Comparison of ENCODE assay signal across 10 cellular contexts in the genomic region with DNA sequence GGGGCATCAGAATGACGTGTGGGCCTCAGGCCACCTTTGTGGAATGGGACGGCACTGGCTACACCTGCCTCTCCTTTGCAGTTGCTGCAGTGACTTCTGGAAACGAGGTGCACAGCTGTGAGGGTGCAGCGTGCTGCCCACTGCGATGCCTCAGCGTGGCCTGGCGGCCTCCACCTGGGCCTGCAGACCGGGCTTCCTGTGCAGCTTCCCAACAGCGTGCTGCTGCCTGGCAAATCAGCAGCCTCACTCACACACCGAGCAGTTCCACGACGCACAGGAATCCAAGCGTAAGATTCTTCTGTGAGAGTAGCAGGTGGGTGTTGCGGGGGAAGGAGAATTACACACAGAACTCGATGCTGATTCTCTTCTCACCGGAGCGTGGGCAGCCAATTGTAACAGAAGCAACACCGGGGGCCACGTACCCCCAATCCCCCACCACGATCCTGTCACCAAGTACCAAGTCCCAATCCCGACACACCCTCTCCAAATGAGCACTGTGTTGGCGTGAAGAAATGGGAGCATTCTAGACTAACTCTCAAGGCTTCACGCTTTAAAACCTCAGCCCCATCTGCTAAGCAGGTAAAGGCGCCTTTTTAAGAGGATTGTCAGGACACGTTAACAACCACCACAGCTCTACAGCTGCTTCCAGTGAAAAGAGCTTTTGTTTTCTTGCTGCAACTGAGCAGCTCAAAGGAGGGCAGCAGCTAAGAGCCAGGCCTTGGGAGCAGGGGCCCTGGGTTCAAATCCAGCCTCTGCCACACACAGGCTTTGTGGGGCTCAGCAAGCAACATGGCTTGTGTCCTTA. TPM values are rescaled to one million over a fixed set of nuclear protein-coding genes. Genes with fewer than 3 reads are reported as not detected.
DNase-seq lines count a peak whose midpoint lies in the region; ATAC-seq and TF ChIP-seq lines count a peak whose summit lies in the region.
"Had no signal": no experiment of that assay in that cellular context is flagged by ENCODE, and none has a peak within 500 bp of the region (broad histone marks: within the 10 kb centered on the region; RNA-seq: fewer than 3 reads in every experiment).

No MANE protein-coding gene starts in this region.

- peak in 3 of 7 experiments; percentile 33 to 61 (median 60) for DNase-seq in CD8-positive, alpha-beta T cell
- DNase-seq in T-helper 9 cell, result peak; percentile 23
- DNase-seq in central memory CD8-positive, alpha-beta T cell (ENCODE audit: low spot score in 2 of 2), result peak in 1 of 2 donors; percentile 41
- peak; percentile 30 to 37 for DNase-seq in stimulated activated CD4-positive, alpha-beta T cell treated with anti-CD3 and anti-CD28 coated beads, Interleukin-1b, Interleukin-23, amount 100 ng/mL, for 4 hours (ENCODE audit: low read depth in 2 of 2)
- DNase-seq in NCI-H1694 (lab: John Stamatoyannopoulos, UW), result no peak
- DNase-seq in glomerular visceral epithelial cell (ENCODE audit: extremely low spot score), result no peak
- DNase-seq in GM10266 (ENCODE audit: extremely low spot score), result no peak
- no peak for DNase-seq in GM19238 (ENCODE audit: insufficient read length, low spot score)
- DNase-seq: DMS53 had no signal

- peaks cover 95% of the 10 kb centered on the region for H3K4me1 Mint-ChIP-seq in CD8-positive, alpha-beta T cell (ENCODE audit: low read depth)
- H3K4me1 Mint-ChIP-seq in central memory CD8-positive, alpha-beta T cell, result peaks cover 91% of the 10 kb centered on the region

- H3K27ac ChIP-seq in CD8-positive, alpha-beta T cell (ENCODE audit: low read depth, low read length), result peak overlapping the region; percentile 7

- H3K27me3 ChIP-seq in CD8-positive, alpha-beta T cell (ENCODE audit: insufficient read depth, low read length), result no peaks in the 10 kb centered on the region

- peaks cover 97% of the 10 kb centered on the region for H3K4me1 ChIP-seq in CD8-positive, alpha-beta T cell (ENCODE audit: insufficient read depth, low read length)

- H3K9me3 ChIP-seq in CD8-positive, alpha-beta T cell (ENCODE audit: low read length), result no peaks in the 10 kb centered on the region
- H3K9me3 ChIP-seq: HAP-1 had no signal

- POLR2A ChIA-PET in CD8-positive, alpha-beta T cell (lab: Charles Lee), result interaction anchor here (1.0 to 6.2 kb wide), 3 partner anchors 9 to 18 kb away, joined by 4 to 37 read pairs (median 5); partner anchors contain the start of gene WDR1

- H3K27ac Mint-ChIP-seq in CD8-positive, alpha-beta T cell, result peak overlapping the region; percentile 87
- peak overlapping the region; percentile 92 for H3K27ac Mint-ChIP-seq in central memory CD8-positive, alpha-beta T cell (ENCODE audit: low read depth)

- peak overlapping the region; percentile 58 for H3K4me3 Mint-ChIP-seq in CD8-positive, alpha-beta T cell
- peak overlapping the region; percentile 72 for H3K4me3 Mint-ChIP-seq in central memory CD8-positive, alpha-beta T cell

- no peak overlapping the region for H3K4me3 ChIP-seq in CD8-positive, alpha-beta T cell (ENCODE audit: low read depth, low read length)
- H3K4me3 ChIP-seq: HAP-1 had no signal

- ATAC-seq in CD8-positive, alpha-beta T cell, result peak; percentile 12
- ATAC-seq in central memory CD8-positive, alpha-beta T cell (replicated peaks; ENCODE audit: extremely low read depth, poor library complexity, severe bottlenecking), result peak; percentile 7

- peaks cover 93% of the 10 kb centered on the region for H3K36me3 Mint-ChIP-seq in CD8-positive, alpha-beta T cell
- peaks cover 54% of the 10 kb centered on the region for H3K36me3 Mint-ChIP-seq in central memory CD8-positive, alpha-beta T cell (ENCODE audit: insufficient read depth)

- H3K27me3 Mint-ChIP-seq in CD8-positive, alpha-beta T cell (ENCODE audit: low read depth), result no peaks in the 10 kb centered on the region
- H3K27me3 Mint-ChIP-seq in central memory CD8-positive, alpha-beta T cell, result no peaks in the 10 kb centered on the region

- intact Hi-C loops in CD8-positive, alpha-beta T cell (cut with DNase I, micrococcal nuclease), result loop anchor here (5.0 to 10.0 kb wide), 3 partner anchors 82 to 435 kb away; partner anchors contain the start of gene ZNF518B (in 1 of the 2)

- no peak for TF ChIP-seq CTCF in CD8-positive, alpha-beta T cell (IDR thresholded peaks at IDR 0.05)
- TF ChIP-seq CTCF in GM10266 (IDR thresholded peaks at IDR 0.05; ENCODE audit: control insufficient read depth, insufficient read depth, low read depth, missing control alignments), result no peak

- peaks cover 43% of the 10 kb centered on the region for H3K36me3 ChIP-seq in CD8-positive, alpha-beta T cell (ENCODE audit: insufficient read depth, low read length)

- no peaks in the 10 kb centered on the region for H3K9me3 Mint-ChIP-seq in CD8-positive, alpha-beta T cell
- no peaks in the 10 kb centered on the region for H3K9me3 Mint-ChIP-seq in central memory CD8-positive, alpha-beta T cell

- CTCF ChIA-PET in CD8-positive, alpha-beta T cell (lab: Charles Lee), result interaction anchor here (0.8 to 1.1 kb wide), 2 partner anchors 16 to 17 kb away, joined by 3 read pairs; partner anchors contain the start of gene WDR1

RNA-seq across cellular contexts. Expression of gene WDR1, which starts 16.9 kb away (rescaled TPM):
- 100 to 1,000 TPM; 220 to 224 TPM for total RNA-seq in CD8-positive, alpha-beta T cell

Comparison
In these comparisons a context has a peak if more than half of its experiments do, and no peak if none do; other contexts are left out.
1. DNase-seq: peak in T-helper 9 cell (single experiment) and stimulated activated CD4-positive, alpha-beta T cell treated with anti-CD3 and anti-CD28 coated beads, Interleukin-1b, Interleukin-23, amount 100 ng/mL, for 4 hours (2 of 2); none in NCI-H1694 (single experiment), glomerular visceral epithelial cell (single experiment), GM10266 (single experiment) and GM19238 (single experiment).